9 cellular contexts compared by ENCODE assay signal in genomic region chr3:157157836-157158235, GRCh38. TPM values are rescaled to one million over a fixed set of nuclear protein-coding genes. Genes with fewer than 3 reads are reported as not detected.
A peak's percentile ranks its signal among the peaks of the same experiment; 100 is the strongest.
DNase-seq lines count a peak whose midpoint lies in the region; ATAC-seq, FAIRE-seq and TF ChIP-seq lines count a peak whose summit lies in the region.
"Had no signal": no experiment of that assay in that cellular context is flagged by ENCODE, and none has a peak within 500 bp of the region (broad histone marks: within the 10 kb centered on the region; RNA-seq: fewer than 3 reads in every experiment).

No MANE protein-coding gene starts in this region.

- TF ChIP-seq CTCF in kidney (IDR thresholded peaks at IDR 0.05; ENCODE audit: borderline replicate concordance, extremely low read depth, insufficient read depth), result peak; percentile 2
- no peak for TF ChIP-seq CTCF in RWPE1 (conservative IDR thresholded peaks at IDR 0.05; ENCODE audit: low read depth)

- H3K9ac ChIP-seq in kidney (ENCODE audit: low read length in 2 of 2) (peak overlapping the region; percentile 68 to 100), subcutaneous abdominal adipose tissue (ENCODE audit: low read length in 5 of 5) (peak overlapping the region in 4 of 5 donors; percentile 99 to 100 (median 100))

- no peaks in the 10 kb centered on the region for H3K27me3 Mint-ChIP-seq in activated CD4-positive, alpha-beta T cell treated with anti-CD3 and anti-CD28 coated beads, Interleukin-2, amount 10 ng/mL, durations not matched to agents 24 days and 14 days
- no peaks in the 10 kb centered on the region for H3K27me3 Mint-ChIP-seq in activated naive CD8-positive, alpha-beta T cell treated with anti-CD3 and anti-CD28 coated beads, Interleukin-2, amount 10 ng/mL, durations not matched to agents 7 days and 5 days

- CTCF ChIA-PET in RWPE1 (lab: Yijun Ruan, JAX), result no interaction called here

- H3K9me3 Mint-ChIP-seq in activated CD4-positive, alpha-beta T cell treated with anti-CD3 and anti-CD28 coated beads, Interleukin-2, amount 10 ng/mL, durations not matched to agents 24 days and 14 days, result no peaks in the 10 kb centered on the region
- no peaks in the 10 kb centered on the region for H3K9me3 Mint-ChIP-seq in activated naive CD8-positive, alpha-beta T cell treated with anti-CD3 and anti-CD28 coated beads, Interleukin-2, amount 10 ng/mL, durations not matched to agents 7 days and 5 days

- peak overlapping the region; percentile 99 for H3K27ac Mint-ChIP-seq in activated CD4-positive, alpha-beta T cell treated with anti-CD3 and anti-CD28 coated beads, Interleukin-2, amount 10 ng/mL, durations not matched to agents 24 days and 14 days
- H3K27ac Mint-ChIP-seq in activated naive CD8-positive, alpha-beta T cell treated with anti-CD3 and anti-CD28 coated beads, Interleukin-2, amount 10 ng/mL, durations not matched to agents 7 days and 5 days, result peak overlapping the region; percentile 85

- H3K4me1 ChIP-seq in kidney (ENCODE audit: control insufficient read depth in 1 of 2, insufficient read depth in 1 of 2, low read depth in 1 of 2, low read length in 2 of 2) (peaks cover 14 to 33% of the 10 kb centered on the region in 2 donors), subcutaneous abdominal adipose tissue (ENCODE audit: control insufficient read depth in 5 of 5, insufficient read depth in 5 of 5, low read length in 5 of 5) (peaks cover 5 to 63% (median 62%) of the 10 kb centered on the region in 5 donors)

- POLR2A ChIA-PET in activated naive CD8-positive, alpha-beta T cell treated with anti-CD3 and anti-CD28 coated beads, Interleukin-2, amount 10 ng/mL, durations not matched to agents 7 days and 5 days (lab: Charles Lee), result no interaction called here
- POLR2A ChIA-PET in RWPE1 (lab: Yijun Ruan, JAX; ENCODE audit: low non-redundant PET), result no interaction called here

- H3K4me3 Mint-ChIP-seq in activated CD4-positive, alpha-beta T cell treated with anti-CD3 and anti-CD28 coated beads, Interleukin-2, amount 10 ng/mL, durations not matched to agents 24 days and 14 days, result peak overlapping the region; percentile 94
- H3K4me3 Mint-ChIP-seq in activated naive CD8-positive, alpha-beta T cell treated with anti-CD3 and anti-CD28 coated beads, Interleukin-2, amount 10 ng/mL, durations not matched to agents 7 days and 5 days, result peak overlapping the region; percentile 83

- H3K36me3 ChIP-seq in kidney (ENCODE audit: control insufficient read depth in 1 of 2, insufficient read depth in 2 of 2, low read length in 2 of 2) (peaks cover 21 to 44% of the 10 kb centered on the region in 2 donors), subcutaneous abdominal adipose tissue (ENCODE audit: control insufficient read depth in 5 of 5, insufficient read depth in 5 of 5, low read length in 5 of 5) (peaks cover 48 to 60% (median 51%) of the 10 kb centered on the region in 5 donors)

- no peak for ATAC-seq in activated naive CD8-positive, alpha-beta T cell treated with anti-CD3 and anti-CD28 coated beads, Interleukin-2, amount 10 ng/mL, durations not matched to agents 7 days and 5 days (ENCODE audit: low read depth)
- no peak for ATAC-seq in HG02798 (IDR thresholded peaks at IDR 0.05; ENCODE audit: poor library complexity, unreplicated experiment)

- H3K4me3 ChIP-seq in kidney (ENCODE audit: low read length in 2 of 2), result peak overlapping the region; percentile 77 to 96
- peak overlapping the region; percentile 91 to 99 (median 99) for H3K4me3 ChIP-seq in subcutaneous abdominal adipose tissue (ENCODE audit: low read depth in 1 of 5, low read length in 5 of 5)

- H3K36me3 Mint-ChIP-seq in activated CD4-positive, alpha-beta T cell treated with anti-CD3 and anti-CD28 coated beads, Interleukin-2, amount 10 ng/mL, durations not matched to agents 24 days and 14 days (ENCODE audit: low read depth), result peaks cover 65% of the 10 kb centered on the region
- H3K36me3 Mint-ChIP-seq in activated naive CD8-positive, alpha-beta T cell treated with anti-CD3 and anti-CD28 coated beads, Interleukin-2, amount 10 ng/mL, durations not matched to agents 7 days and 5 days, result peaks cover 52% of the 10 kb centered on the region

- FAIRE-seq in kidney (lab: Jason Lieb, UNC), result no peak

- no peaks in the 10 kb centered on the region for H3K27me3 ChIP-seq in subcutaneous abdominal adipose tissue (ENCODE audit: control insufficient read depth in 5 of 5, insufficient read depth in 4 of 5, low read length in 5 of 5)

- DNase-seq in activated CD4-positive, alpha-beta T cell treated with anti-CD3 and anti-CD28 coated beads, Interleukin-2, amount 10 ng/mL, durations not matched to agents 24 days and 14 days, result no peak
- DNase-seq in activated CD4-positive, alpha-beta T cell treated with anti-CD3 and anti-CD28 coated beads, Interleukin-2, amount 50 U/mL, for 4 hours, result no peak
- no peak for DNase-seq in activated naive CD8-positive, alpha-beta T cell treated with anti-CD3 and anti-CD28 coated beads, Interleukin-2, amount 10 ng/mL, durations not matched to agents 7 days and 5 days
- no peak for DNase-seq in kidney
- no peak for DNase-seq in ecto neural progenitor cell (ENCODE audit: low spot score)
- DNase-seq in RWPE1 (ENCODE audit: low spot score), result no peak
- DNase-seq: OCI-M1 had no signal

- intact Hi-C loops in activated CD4-positive, alpha-beta T cell treated with anti-CD3 and anti-CD28 coated beads, Interleukin-2, amount 10 ng/mL, durations not matched to agents 24 days and 14 days (cut with micrococcal nuclease), result loop anchor here (1.0 kb wide), 1 partner anchor 8 kb away; no protein-coding TSS in a partner anchor
- intact Hi-C loops in kidney (cut with DNase I), result no loop called here

- H3K9me3 ChIP-seq in kidney (ENCODE audit: control insufficient read depth in 1 of 2, low read length in 2 of 2) (no peaks in the 10 kb centered on the region), subcutaneous abdominal adipose tissue (ENCODE audit: control insufficient read depth in 5 of 5, low read length in 5 of 5) (no peaks in the 10 kb centered on the region)

- H3K4me1 Mint-ChIP-seq in activated CD4-positive, alpha-beta T cell treated with anti-CD3 and anti-CD28 coated beads, Interleukin-2, amount 10 ng/mL, durations not matched to agents 24 days and 14 days, result peaks cover 50% of the 10 kb centered on the region
- H3K4me1 Mint-ChIP-seq in activated naive CD8-positive, alpha-beta T cell treated with anti-CD3 and anti-CD28 coated beads, Interleukin-2, amount 10 ng/mL, durations not matched to agents 7 days and 5 days, result peaks cover 49% of the 10 kb centered on the region

- H3K27ac ChIP-seq in kidney (ENCODE audit: low read depth in 2 of 2, low read length in 2 of 2), result peak overlapping the region in 1 of 2 donors; percentile 26
- H3K27ac ChIP-seq in subcutaneous abdominal adipose tissue (ENCODE audit: low read depth, low read length), result peak overlapping the region; percentile 100
- H3K27ac ChIP-seq in RWPE1, result no peak overlapping the region

RNA-seq across cellular contexts. Expression of gene CCNL1, which starts 2.1 kb away (rescaled TPM):
- total RNA-seq in activated CD4-positive, alpha-beta T cell treated with anti-CD3 and anti-CD28 coated beads, Interleukin-2, amount 10 ng/mL, durations not matched to agents 24 days and 14 days, result 171 and 172 TPM in 2 replicates
- total RNA-seq in activated naive CD8-positive, alpha-beta T cell treated with anti-CD3 and anti-CD28 coated beads, Interleukin-2, amount 10 ng/mL, durations not matched to agents 7 days and 5 days, result 100 to 1,000 TPM; 276 to 280 TPM
- 104 TPM for total RNA-seq in kidney
- 41.7 TPM for polyA plus RNA-seq in kidney (ENCODE audit: insufficient read depth, low read depth, low replicate concordance)
